ENCODE assay signal across 1 cellular context in the genomic region with DNA sequence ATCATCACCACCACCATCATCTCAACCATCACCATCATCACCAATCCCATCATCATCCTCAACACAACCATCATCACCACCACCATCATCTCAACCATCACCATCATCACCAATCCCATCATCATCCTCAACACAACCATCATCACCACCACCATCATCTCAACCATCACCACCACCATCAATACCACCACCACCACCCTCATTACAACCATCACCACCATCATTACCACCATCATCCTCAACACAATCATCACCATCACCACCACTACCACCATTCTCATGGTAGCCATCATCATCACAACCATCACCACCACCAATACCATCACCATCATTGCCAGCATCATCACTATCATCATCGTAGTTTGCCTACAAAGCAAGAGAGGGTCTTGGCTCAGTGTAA.
TF ChIP-seq lines count a peak whose summit lies in the region.

No MANE protein-coding gene starts in this region.

TF ChIP-seq in K562, 482 proteins besides CTCF, POLR2A, EP300 and RAD21:
- TF ChIP-seq EHMT2 (IDR thresholded peaks at IDR 0.05): peak; percentile 83; the same call in 1 of the 2 replicates
